In the genomic region with DNA sequence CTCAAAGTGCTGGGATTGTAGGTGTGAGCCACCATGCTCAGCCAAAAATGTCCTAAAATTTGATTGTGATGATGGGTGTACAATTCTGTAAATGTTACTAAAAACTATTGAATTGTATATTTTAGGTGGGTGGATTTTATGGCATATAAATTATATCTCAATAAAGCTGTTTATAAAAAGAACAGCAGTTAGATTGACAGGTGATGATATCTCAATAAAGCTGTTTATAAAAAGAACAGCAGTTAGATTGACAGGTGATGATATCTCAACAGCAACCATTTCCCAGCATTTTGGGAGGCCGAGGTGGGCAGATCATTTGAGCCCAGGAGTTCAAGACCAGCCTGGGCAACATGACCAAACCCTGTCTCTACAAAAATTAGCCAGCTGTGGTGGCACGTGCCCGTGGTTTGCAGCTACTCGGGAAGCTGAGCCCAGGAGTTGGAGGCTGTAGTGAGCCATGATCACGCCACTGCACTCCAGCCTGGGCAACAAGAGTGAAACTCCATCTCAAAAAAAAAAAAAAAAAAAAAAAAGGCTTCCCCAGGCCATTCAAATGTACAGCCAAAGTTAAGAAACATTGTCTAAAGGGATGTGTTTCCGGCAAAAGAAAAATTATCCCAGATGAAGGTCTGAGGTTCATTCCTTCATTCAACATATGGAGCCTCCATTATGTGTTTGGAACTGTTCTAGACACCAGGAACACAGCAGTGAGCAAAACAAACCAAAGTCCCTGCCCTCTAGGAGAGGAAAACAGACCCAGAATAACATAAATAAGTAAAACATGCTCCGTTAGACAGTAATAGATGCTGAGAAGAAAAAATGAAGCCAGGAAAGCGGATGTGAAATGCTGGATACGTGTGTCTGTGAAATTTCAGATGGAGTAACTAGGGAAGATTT, we compare ENCODE assay signal across 9 cellular contexts. TPM values are rescaled to one million over a fixed set of nuclear protein-coding genes. Genes with fewer than 3 reads are reported as not detected.
DNase-seq lines count a peak whose midpoint lies in the region; TF ChIP-seq lines count a peak whose summit lies in the region.
"Had no signal": no experiment of that assay in that cellular context is flagged by ENCODE, and none has a peak within 500 bp of the region (broad histone marks: within the 10 kb centered on the region; RNA-seq: fewer than 3 reads in every experiment).

No MANE protein-coding gene starts in this region.

- no peak overlapping the region for H3K18ac ChIP-seq in H9 (ENCODE audit: insufficient read length, low read depth, low read length)

- peak overlapping the region; percentile 51 for H3K4me2 ChIP-seq in H9 (ENCODE audit: insufficient read depth, insufficient read length, low read length)

- no peak overlapping the region for H2BK120ac ChIP-seq in H9 (ENCODE audit: low read depth, low read length, poor library complexity, severe bottlenecking)

- no peak overlapping the region for H2BK12ac ChIP-seq in H9 (ENCODE audit: insufficient read length, low read depth, low read length)

- H3K79me2 ChIP-seq in H9 (ENCODE audit: insufficient read depth, low read length) = peaks cover 5% of the 10 kb centered on the region; the same call in 1 of the 2 replicates

- H4K20me1 ChIP-seq in H9 (ENCODE audit: control insufficient read depth, insufficient read depth, insufficient read length) = no peaks in the 10 kb centered on the region

- no peaks in the 10 kb centered on the region; the same call in 1 of the 2 replicates for H3K27me3 Mint-ChIP-seq in H9 (ENCODE audit: low read depth)

- H3K27me3 ChIP-seq in H9 (ENCODE audit: insufficient read depth, low read length) (no peaks in the 10 kb centered on the region), adipocyte (replicated peaks; ENCODE audit: control insufficient read depth, insufficient read depth, low read length) (no peaks in the 10 kb centered on the region)

- peaks cover 7 to 10% of the 10 kb centered on the region in 2 experiments; a peak in 3 of 5 replicates for H3K9me3 Mint-ChIP-seq in H9

- peaks cover 14 to 31% (median 19%) of the 10 kb centered on the region in 3 experiments for H3K36me3 Mint-ChIP-seq in H9 (ENCODE audit: insufficient read depth in 1 of 3, low read depth in 3 of 3)

- WGBS in H9 (ENCODE audit: extremely low coverage, insufficient read length, low lambda C conversion rate) = no CpG with 5 or more reads among the region's 9 CpGs
- WGBS in mesodermal cell (ENCODE audit: insufficient coverage in 2 of 2), 2 experiments = 82 to 91% methylated on average over 6 of the region's 9 CpGs

- H3K9me3 ChIP-seq in H9 (ENCODE audit: control insufficient read depth, low read depth, low read length) (no peaks in the 10 kb centered on the region), adipocyte (ENCODE audit: control insufficient read depth, low read length) (no peaks in the 10 kb centered on the region), mesodermal cell (ENCODE audit: control insufficient read depth, low read length) (peaks cover 7% of the 10 kb centered on the region)

- H4K91ac ChIP-seq in H9 (ENCODE audit: insufficient read length, low read depth, low read length) = no peak overlapping the region

- no peak overlapping the region for H3K23ac ChIP-seq in H9 (ENCODE audit: insufficient read length, low read depth, low read length)

- H3K4me3 ChIP-seq in adipocyte (ENCODE audit: low read length) (peak overlapping the region; percentile 74), mesodermal cell (ENCODE audit: extremely low read depth, insufficient read depth, low read length, poor library complexity, severe bottlenecking) (peak overlapping the region; percentile 46)

- no peak overlapping the region for H2BK20ac ChIP-seq in H9 (ENCODE audit: low read depth, low read length, poor library complexity, severe bottlenecking)

- H3K14ac ChIP-seq in H9 (ENCODE audit: insufficient read depth, low read length) = no peak overlapping the region

- TF ChIP-seq CTCF in 22Rv1 (IDR thresholded peaks at IDR 0.05) (no peak), H9 (conservative IDR thresholded peaks at IDR 0.05) (no peak)

- no peak overlapping the region for H3K4ac ChIP-seq in H9 (ENCODE audit: low read depth, low read length)

- H2BK5ac ChIP-seq in H9 (ENCODE audit: insufficient read length, low read length) = no peak overlapping the region

- peak overlapping the region; percentile 81 to 90 for H3K4me3 Mint-ChIP-seq in H9

- H3K23me2 ChIP-seq in H9 (ENCODE audit: insufficient read length, low read depth, low read length, poor library complexity, severe bottlenecking) = no peaks in the 10 kb centered on the region

- no peak overlapping the region for H2AK5ac ChIP-seq in H9 (ENCODE audit: insufficient read length, low read length)

- H2BK15ac ChIP-seq in H9 (ENCODE audit: low read depth, low read length) = no peak overlapping the region

- H3K79me1 ChIP-seq in H9 (ENCODE audit: insufficient read depth, low read depth, low read length, poor library complexity, severe bottlenecking) = no peaks in the 10 kb centered on the region

- DNase-seq in H9 (no peak), adipocyte (ENCODE audit: low read depth) (no peak), NOMO-1 treated with dmso at 0.1 percent for 144 hours (lab: John Stamatoyannopoulos, UW; ENCODE audit: unreplicated experiment) (no peak), globus pallidus (ENCODE audit: low spot score) (no peak), islet precursor cell (no peak)
- no peak for DNase-seq in activated CD8-positive, alpha-beta memory T cell treated with anti-CD3 and anti-CD28 coated beads, Interleukin-2, amount 50 U/mL, for 4 hours
- DNase-seq: SIG-M5 had no signal

- H3K4me1 Mint-ChIP-seq in H9 = peaks cover 20 to 23% of the 10 kb centered on the region in 2 experiments

- peak overlapping the region in 2 of 3 experiments; percentile 96 to 97; a peak in 4 of 7 replicates for H3K27ac Mint-ChIP-seq in H9

- H3T11ph ChIP-seq in H9 (ENCODE audit: low read length) = no peak overlapping the region

- no peak overlapping the region for H4K8ac ChIP-seq in H9 (replicated peaks; ENCODE audit: insufficient read length, low read depth, low read length)

- H3K36me3 ChIP-seq in adipocyte (ENCODE audit: control insufficient read depth, insufficient read depth, low read length, severe bottlenecking) (peaks cover 8% of the 10 kb centered on the region), mesodermal cell (ENCODE audit: control insufficient read depth, insufficient read depth, low read length) (peaks cover 17% of the 10 kb centered on the region)

- H2AFZ ChIP-seq in H9 (ENCODE audit: low read length) = no peak overlapping the region

- no peak overlapping the region for H3K56ac ChIP-seq in H9 (ENCODE audit: insufficient read length, low read depth, low read length)

- H4K5ac ChIP-seq in H9 (ENCODE audit: insufficient read length, low read depth, low read length) = no peak overlapping the region

- H3K9ac ChIP-seq in H9 (ENCODE audit: extremely low read depth, insufficient read length, low read length) = peak overlapping the region; percentile 1
- peak overlapping the region; percentile 86 for H3K9ac ChIP-seq in adipocyte (ENCODE audit: low read length)

- H3K4me1 ChIP-seq in H9 (ENCODE audit: insufficient read depth, low read length) (0 out of 2 replicates have a peak, but pooled peaks cover 2% of the 10 kb centered on the region), adipocyte (ENCODE audit: control insufficient read depth, insufficient read depth, low read length) (peaks cover 16% of the 10 kb centered on the region), mesodermal cell (ENCODE audit: control insufficient read depth, insufficient read depth, low read length, poor library complexity, severe bottlenecking) (peaks cover 12% of the 10 kb centered on the region)

- H3K27ac ChIP-seq in 22Rv1 (peak overlapping the region; percentile 96), H9 (ENCODE audit: insufficient read length, low read depth, low read length) (no peak overlapping the region), mesodermal cell (ENCODE audit: low read depth, low read length, severe bottlenecking) (no peak overlapping the region)

RNA-seq across cellular contexts. Expression of gene RBCK1, which starts 1.7 kb away (rescaled TPM):
- 46.8 and 50.8 TPM in 2 replicates for total RNA-seq in H9 (2021)
- 61.7 TPM for polyA plus RNA-seq in mesodermal cell (2013, experiment 1 of 2)
- polyA plus RNA-seq in mesodermal cell (2013, experiment 2 of 2) = 56.2 TPM

RNA-seq across cellular contexts. Expression of gene TRIB3, which starts 25.9 kb away (rescaled TPM):
- 20.0 and 20.8 TPM in 2 replicates for total RNA-seq in H9 (2021)
- polyA plus RNA-seq in mesodermal cell (2013, experiment 1 of 2) = 20.7 TPM
- polyA plus RNA-seq in mesodermal cell (2013, experiment 2 of 2) = 13.8 TPM

RNA-seq across cellular contexts. Expression of gene TBC1D20, which starts 55.9 kb away (rescaled TPM):
- total RNA-seq in H9 (2021) = 16.8 and 17.9 TPM in 2 replicates
- polyA plus RNA-seq in mesodermal cell (2013, experiment 1 of 2) = 25.4 TPM
- polyA plus RNA-seq in mesodermal cell (2013, experiment 2 of 2) = 21.6 TPM

RNA-seq across cellular contexts. Expression of gene NRSN2, which starts 59.5 kb away (rescaled TPM):
- 18.9 and 22.7 TPM in 2 replicates for total RNA-seq in H9 (2021)
- polyA plus RNA-seq in mesodermal cell (2013, experiment 1 of 2) = 53.5 TPM
- 44.3 TPM for polyA plus RNA-seq in mesodermal cell (2013, experiment 2 of 2)
